1 cellular context compared by ENCODE assay signal in genomic region chr19:39582891-39583625, GRCh38.
TF ChIP-seq lines count a peak whose summit lies in the region.

No MANE protein-coding gene starts in this region.

TF ChIP-seq in GM12878, 131 proteins besides CTCF, POLR2A, EP300 and RAD21:
- TF ChIP-seq FOXM1 (IDR thresholded peaks at IDR 0.05; ENCODE audit: low read depth, low read length) = no peak
- TF ChIP-seq IRF4 (IDR thresholded peaks at IDR 0.05; ENCODE audit: low read depth, low read length) = 0 out of 2 replicates have a peak, but pooled peaks have one; percentile 6
- TF ChIP-seq NFIC (IDR thresholded peaks at IDR 0.05; ENCODE audit: low read depth, low read length) = peak; percentile 63; the same call in 1 of the 2 replicates
- no peak for TF ChIP-seq HDGF (IDR thresholded peaks at IDR 0.05)
- no peak for TF ChIP-seq CHD4 (IDR thresholded peaks at IDR 0.05)
- no peak for TF ChIP-seq MYC (IDR thresholded peaks at IDR 0.05; ENCODE audit: insufficient read depth, insufficient read length, insufficient replicate concordance, low read length, severe bottlenecking)
- no peak for TF ChIP-seq ELK1 (IDR thresholded peaks at IDR 0.05; ENCODE audit: low read depth, low read length)
- no peak for TF ChIP-seq ESRRA (IDR thresholded peaks at IDR 0.05; ENCODE audit: low read length)
- TF ChIP-seq USF2 (IDR thresholded peaks at IDR 0.05; ENCODE audit: borderline replicate concordance, low read depth, low read length) = no peak
- no peak for TF ChIP-seq KDM1A (IDR thresholded peaks at IDR 0.05; ENCODE audit: borderline replicate concordance)
- no peak for TF ChIP-seq NRF1 (conservative IDR thresholded peaks at IDR 0.05; ENCODE audit: low read depth, low read length)
- no peak for TF ChIP-seq FOXK2 (IDR thresholded peaks at IDR 0.05)
- no peak for TF ChIP-seq SIN3A (IDR thresholded peaks at IDR 0.05; ENCODE audit: low read depth, low read length)
- TF ChIP-seq IKZF1 (conservative IDR thresholded peaks at IDR 0.05) = peak; percentile 31; the same call in 1 of the 2 replicates
- TF ChIP-seq MXI1 (IDR thresholded peaks at IDR 0.05; ENCODE audit: low read depth, low read length) = no peak
- no peak for TF ChIP-seq RCOR1 (conservative IDR thresholded peaks at IDR 0.05; ENCODE audit: low read depth, low read length)
- no peak for TF ChIP-seq EGR1 (IDR thresholded peaks at IDR 0.05; ENCODE audit: borderline replicate concordance in 1 of 2, low read depth in 2 of 2, low read length in 2 of 2)
- TF ChIP-seq KLF5 (IDR thresholded peaks at IDR 0.05; ENCODE audit: partially characterized antibody) = no peak
- peak; percentile 54; the same call in 1 of the 3 replicates for TF ChIP-seq POU2F2 (IDR thresholded peaks at IDR 0.05; ENCODE audit: borderline replicate concordance, low read depth, low read length)
- TF ChIP-seq MTA3 (IDR thresholded peaks at IDR 0.05; ENCODE audit: borderline replicate concordance, low read length) = peak; percentile 30; the same call in 1 of the 2 replicates
- no peak for TF ChIP-seq WRNIP1 (IDR thresholded peaks at IDR 0.05; ENCODE audit: borderline replicate concordance, low read depth, low read length)
- no peak for TF ChIP-seq NFYA (IDR thresholded peaks at IDR 0.05; ENCODE audit: borderline replicate concordance, low read depth, low read length)
- no peak for TF ChIP-seq ZBTB40 (IDR thresholded peaks at IDR 0.05; ENCODE audit: borderline replicate concordance)
- TF ChIP-seq HCFC1 (IDR thresholded peaks at IDR 0.05; ENCODE audit: low read length) = no peak
- no peak for TF ChIP-seq STAT3 (IDR thresholded peaks at IDR 0.05; ENCODE audit: low read depth, low read length)
- no peak for TF ChIP-seq TAF1 (IDR thresholded peaks at IDR 0.05; ENCODE audit: borderline replicate concordance, low read depth, low read length)
- TF ChIP-seq RUNX3 (IDR thresholded peaks at IDR 0.05; ENCODE audit: low read length) = peak; percentile 65
- TF ChIP-seq HSF1 (IDR thresholded peaks at IDR 0.05; ENCODE audit: low read depth, low read length) = no peak
- no peak for TF ChIP-seq BCL11A (IDR thresholded peaks at IDR 0.05; ENCODE audit: low read depth, low read length)
- TF ChIP-seq MEF2A (IDR thresholded peaks at IDR 0.05; ENCODE audit: insufficient read depth, low read depth, low read length) = 0 out of 2 replicates have a peak, but pooled peaks have one; percentile 16
- no peak for TF ChIP-seq ZBTB11 (CRISPR knock-in tag; IDR thresholded peaks at IDR 0.05)
- TF ChIP-seq EZH2 (IDR thresholded peaks at IDR 0.05; ENCODE audit: borderline replicate concordance, control insufficient read depth, low read depth, low read length) = no peak
- TF ChIP-seq ETV6 (conservative IDR thresholded peaks at IDR 0.05 in 1 of 2, IDR thresholded peaks at IDR 0.05 in 1 of 2; ENCODE audit: borderline replicate concordance in 1 of 2, low read depth in 1 of 2) = 0 out of 4 replicates have a peak, but pooled peaks of 1 of the 2 experiments have one; percentile 32
- TF ChIP-seq YBX1 (IDR thresholded peaks at IDR 0.05) = no peak
- TF ChIP-seq ATF2 (IDR thresholded peaks at IDR 0.05; ENCODE audit: low read length) = 0 out of 2 replicates have a peak, but pooled peaks have one; percentile 9
- no peak for TF ChIP-seq SPI1 (IDR thresholded peaks at IDR 0.05; ENCODE audit: borderline replicate concordance, insufficient read depth, low read depth, low read length)
- TF ChIP-seq ATF7 (IDR thresholded peaks at IDR 0.05; ENCODE audit: low read depth) = no peak
- TF ChIP-seq SMAD5 (IDR thresholded peaks at IDR 0.05; ENCODE audit: low read depth) = no peak
- TF ChIP-seq CEBPB (IDR thresholded peaks at IDR 0.05; ENCODE audit: borderline replicate concordance in 1 of 2, low read depth in 2 of 2, low read length in 2 of 2) = no peak
- no peak for TF ChIP-seq CHD2 (IDR thresholded peaks at IDR 0.05; ENCODE audit: borderline replicate concordance, low read depth, low read length)
